10 cellular contexts compared by ENCODE assay signal in the genomic region with DNA sequence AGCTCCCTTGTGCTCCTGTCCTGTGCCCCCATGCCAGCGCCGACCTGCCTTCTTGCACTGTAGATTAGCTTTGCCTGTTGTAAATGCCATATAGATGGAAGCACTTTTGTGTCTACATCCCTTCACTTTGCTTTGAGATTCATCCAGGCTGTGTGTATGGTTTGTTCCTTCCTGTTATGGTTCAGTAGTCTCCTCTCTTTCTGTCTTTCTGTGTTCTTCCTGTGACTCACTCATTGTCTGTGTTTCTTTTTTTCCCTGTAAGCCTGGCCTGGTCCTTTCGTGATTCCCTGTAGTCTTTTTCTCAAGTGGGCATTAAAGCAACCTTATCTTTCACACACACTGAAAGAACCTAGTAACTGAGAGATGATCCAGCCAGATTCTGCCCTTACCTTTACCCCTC.
A peak's percentile ranks its signal among the peaks of the same experiment; 100 is the strongest.
DNase-seq lines count a peak whose midpoint lies in the region; ATAC-seq and TF ChIP-seq lines count a peak whose summit lies in the region.
"Had no signal": no experiment of that assay in that cellular context is flagged by ENCODE, and none has a peak within 500 bp of the region (broad histone marks: within the 10 kb centered on the region; RNA-seq: fewer than 3 reads in every experiment).

No MANE protein-coding gene starts in this region.

- no peak for TF ChIP-seq CTCF in OCI-LY7 (conservative IDR thresholded peaks at IDR 0.05; ENCODE audit: low read length)
- TF ChIP-seq CTCF in choroid plexus epithelial cell (conservative IDR thresholded peaks at IDR 0.05; ENCODE audit: low read depth, low read length) = no peak

- H2AK5ac ChIP-seq in trophoblast cell (ENCODE audit: low read length) = no peak overlapping the region

- peak overlapping the region; percentile 66 for H3K4me2 ChIP-seq in OCI-LY7 (ENCODE audit: low read length)
- H3K4me2 ChIP-seq in trophoblast cell (ENCODE audit: low read length) = no peak overlapping the region

- H3K9me3 ChIP-seq in OCI-LY7 (ENCODE audit: low read length) (no peaks in the 10 kb centered on the region), trophoblast cell (ENCODE audit: insufficient read depth, low read depth, low read length) (no peaks in the 10 kb centered on the region)
- H3K9me3 ChIP-seq: thoracic aorta had no signal

- CTCF ChIA-PET in OCI-LY7 (lab: Charles Lee; ENCODE audit: unreplicated experiment) = no interaction called here

- H3K23ac ChIP-seq in trophoblast cell (ENCODE audit: low read length) = no peak overlapping the region

- H3K4me3 ChIP-seq in OCI-LY7 (ENCODE audit: low read depth, low read length, poor library complexity, severe bottlenecking) = peak overlapping the region; percentile 35
- H3K4me3 ChIP-seq in choroid plexus epithelial cell (ENCODE audit: low read depth, low read length) = no peak overlapping the region
- H3K4me3 ChIP-seq in trophoblast cell (ENCODE audit: low read depth, low read length) = no peak overlapping the region
- H3K4me3 ChIP-seq: skin epidermis, thoracic aorta had no signal

- BruUV-seq in OCI-LY7 (replicated peaks; lab: Mats Ljungman, UMichigan) = no TSS peak

- H3K4me1 ChIP-seq in OCI-LY7 (ENCODE audit: insufficient read depth, low read length, poor library complexity, severe bottlenecking) (peaks cover 60% of the 10 kb centered on the region), trophoblast cell (ENCODE audit: control insufficient read depth in 1 of 2, insufficient read depth in 2 of 2, low read length in 2 of 2) (peaks cover 0 to 2% of the 10 kb centered on the region in 2 experiments)

- H3K36me3 ChIP-seq in OCI-LY7 (ENCODE audit: insufficient read depth, low read length) (no peaks in the 10 kb centered on the region), trophoblast cell (ENCODE audit: control insufficient read depth in 1 of 2, insufficient read depth in 2 of 2, low read length in 2 of 2) (no peaks in the 10 kb centered on the region)
- H3K36me3 ChIP-seq: thoracic aorta had no signal

- no CpG with 5 or more reads among the region's 3 CpGs for WGBS in trophoblast cell (ENCODE audit: extremely low coverage, insufficient coverage, insufficient read length)

- H3K27ac ChIP-seq in OCI-LY7 (ENCODE audit: low read depth, low read length, poor library complexity, severe bottlenecking) = peak overlapping the region; percentile 44
- no peak overlapping the region for H3K27ac ChIP-seq in trophoblast cell (ENCODE audit: low read depth, low read length)
- H3K27ac ChIP-seq: skin epidermis, thoracic aorta had no signal

- H3K9ac ChIP-seq in trophoblast cell (ENCODE audit: low read length) = no peak overlapping the region

- no peaks in the 10 kb centered on the region for H3K79me1 ChIP-seq in trophoblast cell (ENCODE audit: low read length)

- H4K8ac ChIP-seq in trophoblast cell (ENCODE audit: low read depth, low read length) = no peak overlapping the region

- DNase-seq in OCI-LY7 (ENCODE audit: low spot score) (peak; percentile 46), choroid plexus epithelial cell (ENCODE audit: low read depth) (peak; percentile 58), trophoblast cell (no peak), NCI-H748 treated with DMSO at 0.1 percent for 48 hours (lab: John Stamatoyannopoulos, UW) (no peak)
- DNase-seq in NK-92 treated with Interleukin-12 subunit alpha and Interleukin-12 subunit beta, amount 100 ng/mL, for 24 hours (lab: John Stamatoyannopoulos, UW) = no peak
- DNase-seq: NCI-H1092 had no signal

- H3K27me3 ChIP-seq in trophoblast cell (ENCODE audit: insufficient read depth, low read length) = no peaks in the 10 kb centered on the region

- H4K91ac ChIP-seq in trophoblast cell (ENCODE audit: low read depth, low read length) = no peak overlapping the region

- no peak overlapping the region for H4K12ac ChIP-seq in trophoblast cell (ENCODE audit: low read depth, low read length)

- H3K14ac ChIP-seq in trophoblast cell (ENCODE audit: low read length) = no peak overlapping the region

- peak overlapping the region; percentile 48 for H3K4ac ChIP-seq in trophoblast cell (ENCODE audit: low read depth, low read length)

- ATAC-seq in GM21390 (IDR thresholded peaks at IDR 0.05; ENCODE audit: unreplicated experiment) (peak; percentile 31), GM21528 (IDR thresholded peaks at IDR 0.05; ENCODE audit: low FRiP score, unreplicated experiment) (no peak)

- intact Hi-C loops in OCI-LY7 (cut with micrococcal nuclease; ENCODE audit: unreplicated experiment) = no loop called here

- H2BK12ac ChIP-seq in trophoblast cell (ENCODE audit: low read length) = no peak overlapping the region

- POLR2A ChIA-PET in OCI-LY7 (lab: Charles Lee) = interaction anchor here (1.3 to 1.5 kb wide), 2 partner anchors 11 to 24 kb away, joined by 3 read pairs; no protein-coding TSS in a partner anchor

- peaks cover 12% of the 10 kb centered on the region; the same call in 1 of the 2 replicates for H4K20me1 ChIP-seq in OCI-LY7 (ENCODE audit: insufficient read depth, low read length)

- H2BK120ac ChIP-seq in trophoblast cell (ENCODE audit: insufficient read depth, low read length, poor library complexity) = no peak overlapping the region

- H3K79me2 ChIP-seq in OCI-LY7 (ENCODE audit: insufficient read depth, low read depth, low read length) (peaks cover 60% of the 10 kb centered on the region; the same call in 1 of the 2 replicates), trophoblast cell (ENCODE audit: control insufficient read depth, insufficient read depth, low read length, poor library complexity) (peaks cover 5% of the 10 kb centered on the region)

- no peak overlapping the region for H2AFZ ChIP-seq in OCI-LY7 (ENCODE audit: low read length)
- H2AFZ ChIP-seq in trophoblast cell (ENCODE audit: insufficient read depth, low read length, poor library complexity) = no peak overlapping the region

- H3K9me2 ChIP-seq in OCI-LY7 (ENCODE audit: insufficient read depth, low read length) = no peaks in the 10 kb centered on the region

- H2BK5ac ChIP-seq in trophoblast cell (ENCODE audit: low read depth, low read length, poor library complexity) = no peak overlapping the region

- H3K18ac ChIP-seq in trophoblast cell (ENCODE audit: low read length) = no peak overlapping the region

Comparison
In these comparisons a context has a peak if more than half of its experiments do, and no peak if none do; other contexts are left out.
1. DNase-seq: peak in OCI-LY7 (single experiment) and choroid plexus epithelial cell (single experiment); none in trophoblast cell (0 of 2), NK-92 treated with Interleukin-12 subunit alpha and Interleukin-12 subunit beta, amount 100 ng/mL, for 24 hours (single experiment) and NCI-H748 treated with DMSO at 0.1 percent for 48 hours (single experiment).